ENCODE assay signal across 17 cellular contexts in the genomic region with DNA sequence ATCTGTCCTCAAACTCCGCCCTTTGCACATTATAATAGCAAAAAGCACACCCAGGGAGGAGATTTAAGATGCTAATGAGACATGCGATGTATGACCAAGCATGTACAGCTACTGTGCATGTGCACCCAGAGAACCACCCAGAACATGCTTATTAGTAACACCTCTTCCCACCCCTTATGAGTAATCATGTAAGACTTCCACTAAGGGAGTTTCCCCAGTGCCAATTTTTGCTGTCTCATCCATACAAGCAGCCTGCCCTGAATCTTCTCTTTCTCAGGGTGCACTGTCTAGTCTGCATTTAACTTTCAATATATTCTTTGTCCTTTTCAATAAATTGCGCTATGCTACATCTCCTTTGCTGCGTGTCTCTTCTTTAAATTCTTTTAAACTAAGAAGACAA.
A peak's percentile ranks its signal among the peaks of the same experiment; 100 is the strongest.
DNase-seq lines count a peak whose midpoint lies in the region; ATAC-seq, FAIRE-seq and TF ChIP-seq lines count a peak whose summit lies in the region.
"Had no signal": no experiment of that assay in that cellular context is flagged by ENCODE, and none has a peak within 500 bp of the region (broad histone marks: within the 10 kb centered on the region; RNA-seq: fewer than 3 reads in every experiment).

No MANE protein-coding gene starts in this region.

- CTCF ChIA-PET in A549 (lab: Yijun Ruan, JAX) (no interaction called here), Caco-2 (lab: Charles Lee) (no interaction called here)

- H3K4me3 ChIP-seq in A549 (no peak overlapping the region), astrocyte (ENCODE audit: insufficient read depth, low read depth, low read length) (no peak overlapping the region), Caco-2 (ENCODE audit: low read depth, low read length) (no peak overlapping the region)
- H3K4me3 ChIP-seq: adrenal gland, coronary artery, esophagus muscularis mucosa, thyroid gland had no signal

- TF ChIP-seq CTCF in A549 (IDR thresholded peaks at IDR 0.05) (no peak), astrocyte (IDR thresholded peaks at IDR 0.05; ENCODE audit: insufficient read depth, low read depth, low read length) (no peak), Caco-2 (IDR thresholded peaks at IDR 0.05; ENCODE audit: insufficient read depth in 1 of 2, low read depth in 1 of 2, low read length in 1 of 2, severe bottlenecking in 1 of 2, unreplicated experiment in 1 of 2) (no peak), natural killer cell (IDR thresholded peaks at IDR 0.05) (no peak)

- WGBS in A549 (ENCODE audit: missing lambda C conversion rate): 65% methylated on average over 4 of the region's 4 CpGs

- H3K36me3 Mint-ChIP-seq in astrocyte (ENCODE audit: low read depth, unreplicated experiment) (no peaks in the 10 kb centered on the region), Caco-2 (ENCODE audit: insufficient read depth, unreplicated experiment) (no peaks in the 10 kb centered on the region), natural killer cell (no peaks in the 10 kb centered on the region)
- H3K36me3 Mint-ChIP-seq: activated CD4-positive, alpha-beta memory T cell treated with anti-CD3 and anti-CD28 coated beads for 36 hours; natural killer cell treated with Interleukin-12 subunit alpha and Interleukin-12 subunit beta and Interleukin-15 and Interleukin-18, amount 100 ng/mL, for 72 hours had no signal

- H3K4me2 ChIP-seq in A549: 0 out of 3 replicates have a peak overlapping the region, but pooled peaks have one; percentile 37
- H3K4me2 ChIP-seq in astrocyte (ENCODE audit: low read length): peak overlapping the region; percentile 16

- H3K4me1 Mint-ChIP-seq in astrocyte (ENCODE audit: low read depth, unreplicated experiment) (peaks cover 17% of the 10 kb centered on the region), Caco-2 (ENCODE audit: low read depth, unreplicated experiment) (peaks cover 7% of the 10 kb centered on the region), natural killer cell (no peaks in the 10 kb centered on the region)

- no peak for TF ChIP-seq EP300 in A549 (IDR thresholded peaks at IDR 0.05)

- peak; percentile 8 to 61 for DNase-seq in A549 (ENCODE audit: low read depth in 1 of 2, low spot score in 1 of 2)
- DNase-seq in HT1080 (ENCODE audit: low read depth): peak; percentile 84
- peak; percentile 81 for DNase-seq in astrocyte (ENCODE audit: low read depth)
- DNase-seq in glomerular visceral epithelial cell (ENCODE audit: extremely low spot score): peak; percentile 49
- DNase-seq in activated T-cell treated with anti-CD3 and anti-CD28 coated beads, Interleukin-2, amount 50 U/mL, for 48 hours: no peak
- no peak for DNase-seq in DMS153 (lab: John Stamatoyannopoulos, UW)
- no peak for DNase-seq in Caco-2
- no peak for DNase-seq in natural killer cell
- DNase-seq: activated CD4-positive, alpha-beta memory T cell treated with anti-CD3 and anti-CD28 coated beads for 36 hours; adrenal gland; MV-4-11; SHP77; thyroid gland had no signal

- ATAC-seq in A549: peak in 1 of 2 experiments; percentile 58; a peak in 3 of 6 replicates
- ATAC-seq in natural killer cell: no peak
- ATAC-seq: natural killer cell treated with Interleukin-12 subunit alpha and Interleukin-12 subunit beta and Interleukin-15 and Interleukin-18, amount 100 ng/mL, for 72 hours had no signal

- no peaks in the 10 kb centered on the region for H3K4me1 ChIP-seq in A549
- H3K4me1 ChIP-seq in astrocyte (ENCODE audit: insufficient read depth, low read length): peaks cover 3% of the 10 kb centered on the region
- H3K4me1 ChIP-seq in Caco-2: no peaks in the 10 kb centered on the region; the same call in 1 of the 2 replicates
- H3K4me1 ChIP-seq: adrenal gland, esophagus muscularis mucosa, thyroid gland had no signal

- FAIRE-seq in A549 (lab: Jason Lieb, UNC) (no peak), astrocyte (lab: Jason Lieb, UNC) (no peak)

- H3K4me3 Mint-ChIP-seq in astrocyte (ENCODE audit: unreplicated experiment): no peak overlapping the region
- no peak overlapping the region for H3K4me3 Mint-ChIP-seq in Caco-2 (ENCODE audit: unreplicated experiment)
- H3K4me3 Mint-ChIP-seq in natural killer cell: no peak overlapping the region
- H3K4me3 Mint-ChIP-seq: activated CD4-positive, alpha-beta memory T cell treated with anti-CD3 and anti-CD28 coated beads for 36 hours; activated T-helper 1 cell treated with anti-CD3 and anti-CD28 coated beads, Interleukin-12 subunit alpha, Interleukin-12 subunit beta, Interleukin-2, Interleukin-4 antibody, amounts not matched to agents 30 ng/mL and 10 ng/mL and 1 ng/mL, durations not matched to agents 14 hours and 24 hours and 36 hours; natural killer cell treated with Interleukin-12 subunit alpha and Interleukin-12 subunit beta and Interleukin-15 and Interleukin-18, amount 100 ng/mL, for 72 hours had no signal

- intact Hi-C loops in Caco-2 (cut with micrococcal nuclease; ENCODE audit: unreplicated experiment) (no loop called here), natural killer cell (cut with micrococcal nuclease) (no loop called here)

- POLR2A ChIA-PET in A549 (lab: Yijun Ruan, JAX) (no interaction called here), Caco-2 (lab: Charles Lee) (interaction anchor here (0.5 kb wide), 1 partner anchor 162 kb away, joined by 3 read pairs; no protein-coding TSS in a partner anchor)

- TF ChIP-seq POLR2A in A549 (IDR thresholded peaks at IDR 0.05; ENCODE audit: low read length): no peak

- no peak for TF ChIP-seq RAD21 in A549 (conservative IDR thresholded peaks at IDR 0.05 in 1 of 2, IDR thresholded peaks at IDR 0.05 in 1 of 2)

- H3K27ac ChIP-seq in A549: peak overlapping the region in 1 of 2 experiments; percentile 45; a peak in 1 of 6 replicates
- H3K27ac ChIP-seq in astrocyte (ENCODE audit: low read depth, low read length): peak overlapping the region; percentile 2
- H3K27ac ChIP-seq: adrenal gland, coronary artery, esophagus muscularis mucosa, thyroid gland had no signal

- no peaks in the 10 kb centered on the region for H3K36me3 ChIP-seq in astrocyte (ENCODE audit: insufficient read depth, low read length)
- no peaks in the 10 kb centered on the region for H3K36me3 ChIP-seq in Caco-2 (ENCODE audit: control insufficient read depth, insufficient read depth, low read length)
- H3K36me3 ChIP-seq: adrenal gland, esophagus muscularis mucosa, thyroid gland had no signal

- H2AFZ ChIP-seq in astrocyte (ENCODE audit: low read depth, low read length): no peak overlapping the region

- H3K79me2 ChIP-seq in astrocyte (ENCODE audit: insufficient read depth, low read length): no peaks in the 10 kb centered on the region

- H3K27ac Mint-ChIP-seq in astrocyte (ENCODE audit: unreplicated experiment): peak overlapping the region; percentile 97
- no peak overlapping the region for H3K27ac Mint-ChIP-seq in Caco-2 (ENCODE audit: unreplicated experiment)
- no peak overlapping the region for H3K27ac Mint-ChIP-seq in natural killer cell
- H3K27ac Mint-ChIP-seq: activated CD4-positive, alpha-beta memory T cell treated with anti-CD3 and anti-CD28 coated beads for 36 hours; activated T-helper 1 cell treated with anti-CD3 and anti-CD28 coated beads, Interleukin-12 subunit alpha, Interleukin-12 subunit beta, Interleukin-2, Interleukin-4 antibody, amounts not matched to agents 30 ng/mL and 10 ng/mL and 1 ng/mL, durations not matched to agents 14 hours and 24 hours and 36 hours; natural killer cell treated with Interleukin-12 subunit alpha and Interleukin-12 subunit beta and Interleukin-15 and Interleukin-18, amount 100 ng/mL, for 72 hours had no signal

- H3K27me3 ChIP-seq in astrocyte (ENCODE audit: insufficient read depth, low read length): no peaks in the 10 kb centered on the region
- H3K27me3 ChIP-seq in Caco-2 (replicated peaks; ENCODE audit: control insufficient read depth, insufficient read depth, low read length): no peaks in the 10 kb centered on the region
- H3K27me3 ChIP-seq: adrenal gland, esophagus muscularis mucosa, thyroid gland had no signal

- H3K9me3 Mint-ChIP-seq in astrocyte (ENCODE audit: unreplicated experiment) (no peaks in the 10 kb centered on the region), Caco-2 (ENCODE audit: unreplicated experiment) (no peaks in the 10 kb centered on the region), natural killer cell (peaks cover 0 to 3% of the 10 kb centered on the region in 2 donors)

- H3K9me3 ChIP-seq in A549 (no peaks in the 10 kb centered on the region), astrocyte (ENCODE audit: insufficient read depth, low read depth, low read length) (no peaks in the 10 kb centered on the region), Caco-2 (no peaks in the 10 kb centered on the region)
- H3K9me3 ChIP-seq: adrenal gland, esophagus muscularis mucosa, thyroid gland had no signal

- H3K27me3 Mint-ChIP-seq in astrocyte (ENCODE audit: low read depth, unreplicated experiment) (no peaks in the 10 kb centered on the region), Caco-2 (ENCODE audit: insufficient read depth, unreplicated experiment) (no peaks in the 10 kb centered on the region), natural killer cell (ENCODE audit: low read depth in 2 of 2) (no peaks in the 10 kb centered on the region)
- H3K27me3 Mint-ChIP-seq: activated CD4-positive, alpha-beta memory T cell treated with anti-CD3 and anti-CD28 coated beads for 36 hours; natural killer cell treated with Interleukin-12 subunit alpha and Interleukin-12 subunit beta and Interleukin-15 and Interleukin-18, amount 100 ng/mL, for 72 hours had no signal

- no TSS peak for BruUV-seq in Caco-2 (replicated peaks; lab: Mats Ljungman, UMichigan)

- no peaks in the 10 kb centered on the region for H4K20me1 ChIP-seq in astrocyte (ENCODE audit: insufficient read depth, low read length)

- H3K9ac ChIP-seq in astrocyte (ENCODE audit: low read length): peak overlapping the region; percentile 13

TF ChIP-seq in A549, 52 proteins besides CTCF, POLR2A, EP300 and RAD21:
- TF ChIP-seq MAFK (IDR thresholded peaks at IDR 0.05; ENCODE audit: partially characterized antibody): peak; percentile 55
- TF ChIP-seq FOSB (CRISPR knock-in tag; IDR thresholded peaks at IDR 0.05): no peak
- TF ChIP-seq FOSL2 (IDR thresholded peaks at IDR 0.05): no peak
- peak; percentile 27; the same call in 1 of the 2 replicates for TF ChIP-seq FOSL2 (CRISPR knock-in tag; IDR thresholded peaks at IDR 0.05)
TF ChIP-seq in A549: peak in this region for 2.

Comparison
In these comparisons a context has a peak if more than half of its experiments do, and no peak if none do; other contexts are left out.
1. DNase-seq: peak in A549 (2 of 2), HT1080 (single experiment), astrocyte (single experiment) and glomerular visceral epithelial cell (single experiment); none in activated T-cell treated with anti-CD3 and anti-CD28 coated beads, Interleukin-2, amount 50 U/mL, for 48 hours (0 of 2), DMS153 (single experiment), Caco-2 (0 of 2) and natural killer cell (single experiment).